Comparison of ENCODE assay signal across 8 cellular contexts in genomic region chr11:134423106-134423505, GRCh38. TPM values are rescaled to one million over a fixed set of nuclear protein-coding genes. Genes with fewer than 3 reads are reported as not detected.
"Had no signal": no experiment of that assay in that cellular context is flagged by ENCODE, and none has a peak within 500 bp of the region (broad histone marks: within the 10 kb centered on the region; RNA-seq: fewer than 3 reads in every experiment).

No MANE protein-coding gene starts in this region.

- DNase-seq: GM23248, GOT3, H9, HCEC 1CT, KBM-7 had no signal

- H2AFZ ChIP-seq: GM23248 had no signal

- H3K27ac ChIP-seq: GM23248, HL-60 had no signal

- H3K36me3 Mint-ChIP-seq: IgD-negative memory B cell had no signal

- ATAC-seq: HepG2 had no signal

- H3K4me3 ChIP-seq: GM23248 had no signal

- H3K9me3 Mint-ChIP-seq: H9 had no signal

- H3K27ac Mint-ChIP-seq: H9, IgD-negative memory B cell had no signal

- H3K4me3 Mint-ChIP-seq: H9, IgD-negative memory B cell had no signal

RNA-seq across cellular contexts. Expression of gene B3GAT1, which starts 11.1 kb away (rescaled TPM):
- total RNA-seq: GM23248, HepG2 had no signal
